ENCODE assay signal across 1 cellular context in genomic region chr1:213987876-213988638, GRCh38.
TF ChIP-seq lines count a peak whose summit lies in the region.

A gene with protein sequence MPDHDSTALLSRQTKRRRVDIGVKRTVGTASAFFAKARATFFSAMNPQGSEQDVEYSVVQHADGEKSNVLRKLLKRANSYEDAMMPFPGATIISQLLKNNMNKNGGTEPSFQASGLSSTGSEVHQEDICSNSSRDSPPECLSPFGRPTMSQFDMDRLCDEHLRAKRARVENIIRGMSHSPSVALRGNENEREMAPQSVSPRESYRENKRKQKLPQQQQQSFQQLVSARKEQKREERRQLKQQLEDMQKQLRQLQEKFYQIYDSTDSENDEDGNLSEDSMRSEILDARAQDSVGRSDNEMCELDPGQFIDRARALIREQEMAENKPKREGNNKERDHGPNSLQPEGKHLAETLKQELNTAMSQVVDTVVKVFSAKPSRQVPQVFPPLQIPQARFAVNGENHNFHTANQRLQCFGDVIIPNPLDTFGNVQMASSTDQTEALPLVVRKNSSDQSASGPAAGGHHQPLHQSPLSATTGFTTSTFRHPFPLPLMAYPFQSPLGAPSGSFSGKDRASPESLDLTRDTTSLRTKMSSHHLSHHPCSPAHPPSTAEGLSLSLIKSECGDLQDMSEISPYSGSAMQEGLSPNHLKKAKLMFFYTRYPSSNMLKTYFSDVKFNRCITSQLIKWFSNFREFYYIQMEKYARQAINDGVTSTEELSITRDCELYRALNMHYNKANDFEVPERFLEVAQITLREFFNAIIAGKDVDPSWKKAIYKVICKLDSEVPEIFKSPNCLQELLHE (plus strand): TSS chr1:213987973. CDS start chr1:213996536, 8,563 bp downstream.

TF ChIP-seq in HEK293, 187 proteins besides CTCF, POLR2A, EP300 and RAD21 (continued from another document and continues in another):
- TF ChIP-seq, protein P1, sequence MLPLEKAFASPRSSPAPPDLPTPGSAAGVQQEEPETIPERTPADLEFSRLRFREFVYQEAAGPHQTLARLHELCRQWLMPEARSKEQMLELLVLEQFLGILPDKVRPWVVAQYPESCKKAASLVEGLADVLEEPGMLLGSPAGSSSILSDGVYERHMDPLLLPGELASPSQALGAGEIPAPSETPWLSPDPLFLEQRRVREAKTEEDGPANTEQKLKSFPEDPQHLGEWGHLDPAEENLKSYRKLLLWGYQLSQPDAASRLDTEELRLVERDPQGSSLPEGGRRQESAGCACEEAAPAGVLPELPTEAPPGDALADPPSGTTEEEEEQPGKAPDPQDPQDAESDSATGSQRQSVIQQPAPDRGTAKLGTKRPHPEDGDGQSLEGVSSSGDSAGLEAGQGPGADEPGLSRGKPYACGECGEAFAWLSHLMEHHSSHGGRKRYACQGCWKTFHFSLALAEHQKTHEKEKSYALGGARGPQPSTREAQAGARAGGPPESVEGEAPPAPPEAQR (tag by site-specific recombination; IDR thresholded peaks at IDR 0.05) = peak; percentile 94
- TF ChIP-seq, protein P2, sequence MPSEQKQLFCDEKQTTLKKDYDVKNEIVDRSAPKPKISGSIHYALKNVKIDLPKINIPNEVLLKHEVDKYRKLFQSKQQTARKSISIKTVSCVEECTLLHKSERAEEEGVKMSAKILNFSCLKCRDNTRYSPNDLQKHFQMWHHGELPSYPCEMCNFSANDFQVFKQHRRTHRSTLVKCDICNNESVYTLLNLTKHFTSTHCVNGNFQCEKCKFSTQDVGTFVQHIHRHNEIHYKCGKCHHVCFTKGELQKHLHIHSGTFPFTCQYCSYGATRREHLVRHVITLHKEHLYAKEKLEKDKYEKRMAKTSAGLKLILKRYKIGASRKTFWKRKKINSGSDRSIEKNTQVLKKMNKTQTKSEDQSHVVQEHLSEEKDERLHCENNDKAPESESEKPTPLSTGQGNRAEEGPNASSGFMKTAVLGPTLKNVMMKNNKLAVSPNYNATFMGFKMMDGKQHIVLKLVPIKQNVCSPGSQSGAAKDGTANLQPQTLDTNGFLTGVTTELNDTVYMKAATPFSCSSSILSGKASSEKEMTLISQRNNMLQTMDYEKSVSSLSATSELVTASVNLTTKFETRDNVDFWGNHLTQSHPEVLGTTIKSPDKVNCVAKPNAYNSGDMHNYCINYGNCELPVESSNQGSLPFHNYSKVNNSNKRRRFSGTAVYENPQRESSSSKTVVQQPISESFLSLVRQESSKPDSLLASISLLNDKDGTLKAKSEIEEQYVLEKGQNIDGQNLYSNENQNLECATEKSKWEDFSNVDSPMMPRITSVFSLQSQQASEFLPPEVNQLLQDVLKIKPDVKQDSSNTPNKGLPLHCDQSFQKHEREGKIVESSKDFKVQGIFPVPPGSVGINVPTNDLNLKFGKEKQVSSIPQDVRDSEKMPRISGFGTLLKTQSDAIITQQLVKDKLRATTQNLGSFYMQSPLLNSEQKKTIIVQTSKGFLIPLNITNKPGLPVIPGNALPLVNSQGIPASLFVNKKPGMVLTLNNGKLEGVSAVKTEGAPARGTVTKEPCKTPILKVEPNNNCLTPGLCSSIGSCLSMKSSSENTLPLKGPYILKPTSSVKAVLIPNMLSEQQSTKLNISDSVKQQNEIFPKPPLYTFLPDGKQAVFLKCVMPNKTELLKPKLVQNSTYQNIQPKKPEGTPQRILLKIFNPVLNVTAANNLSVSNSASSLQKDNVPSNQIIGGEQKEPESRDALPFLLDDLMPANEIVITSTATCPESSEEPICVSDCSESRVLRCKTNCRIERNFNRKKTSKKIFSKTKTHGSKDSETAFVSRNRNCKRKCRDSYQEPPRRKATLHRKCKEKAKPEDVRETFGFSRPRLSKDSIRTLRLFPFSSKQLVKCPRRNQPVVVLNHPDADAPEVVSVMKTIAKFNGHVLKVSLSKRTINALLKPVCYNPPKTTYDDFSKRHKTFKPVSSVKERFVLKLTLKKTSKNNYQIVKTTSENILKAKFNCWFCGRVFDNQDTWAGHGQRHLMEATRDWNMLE (tag by site-specific recombination; conservative IDR thresholded peaks at IDR 0.05; ENCODE audit: low read depth) = peak; percentile 39; the same call in 1 of the 2 replicates
- TF ChIP-seq, protein P3, sequence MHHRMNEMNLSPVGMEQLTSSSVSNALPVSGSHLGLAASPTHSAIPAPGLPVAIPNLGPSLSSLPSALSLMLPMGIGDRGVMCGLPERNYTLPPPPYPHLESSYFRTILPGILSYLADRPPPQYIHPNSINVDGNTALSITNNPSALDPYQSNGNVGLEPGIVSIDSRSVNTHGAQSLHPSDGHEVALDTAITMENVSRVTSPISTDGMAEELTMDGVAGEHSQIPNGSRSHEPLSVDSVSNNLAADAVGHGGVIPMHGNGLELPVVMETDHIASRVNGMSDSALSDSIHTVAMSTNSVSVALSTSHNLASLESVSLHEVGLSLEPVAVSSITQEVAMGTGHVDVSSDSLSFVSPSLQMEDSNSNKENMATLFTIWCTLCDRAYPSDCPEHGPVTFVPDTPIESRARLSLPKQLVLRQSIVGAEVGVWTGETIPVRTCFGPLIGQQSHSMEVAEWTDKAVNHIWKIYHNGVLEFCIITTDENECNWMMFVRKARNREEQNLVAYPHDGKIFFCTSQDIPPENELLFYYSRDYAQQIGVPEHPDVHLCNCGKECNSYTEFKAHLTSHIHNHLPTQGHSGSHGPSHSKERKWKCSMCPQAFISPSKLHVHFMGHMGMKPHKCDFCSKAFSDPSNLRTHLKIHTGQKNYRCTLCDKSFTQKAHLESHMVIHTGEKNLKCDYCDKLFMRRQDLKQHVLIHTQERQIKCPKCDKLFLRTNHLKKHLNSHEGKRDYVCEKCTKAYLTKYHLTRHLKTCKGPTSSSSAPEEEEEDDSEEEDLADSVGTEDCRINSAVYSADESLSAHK (tag by site-specific recombination; IDR thresholded peaks at IDR 0.05) = peak; percentile 41; the same call in 1 of the 2 replicates
- no peak for TF ChIP-seq ZNF404 (tag by site-specific recombination; IDR thresholded peaks at IDR 0.05)
- TF ChIP-seq ZNF280D (tag by site-specific recombination; IDR thresholded peaks at IDR 0.05) = peak; percentile 42; the same call in 1 of the 2 replicates
- no peak for TF ChIP-seq ZNF521 (tag by site-specific recombination; IDR thresholded peaks at IDR 0.05)
- no peak for TF ChIP-seq HIC1 (tag by site-specific recombination; IDR thresholded peaks at IDR 0.05)
- TF ChIP-seq ZNF324 (tag by site-specific recombination; IDR thresholded peaks at IDR 0.05) = peak; percentile 79
- no peak; the same call in 1 of the 2 replicates for TF ChIP-seq ZNF16 (tag by site-specific recombination; IDR thresholded peaks at IDR 0.05; ENCODE audit: low read depth)
- TF ChIP-seq ZBTB1 (tag by site-specific recombination; IDR thresholded peaks at IDR 0.05) = no peak
- TF ChIP-seq ZNF558 (tag by site-specific recombination; IDR thresholded peaks at IDR 0.05) = no peak
- TF ChIP-seq ZNF623 (tag by site-specific recombination; IDR thresholded peaks at IDR 0.05) = 0 out of 2 replicates have a peak, but pooled peaks have one; percentile 13
- TF ChIP-seq YY2 (tag by site-specific recombination; IDR thresholded peaks at IDR 0.05) = no peak
- TF ChIP-seq SCRT2 (tag by site-specific recombination; IDR thresholded peaks at IDR 0.05) = no peak
- TF ChIP-seq PRDM10 (tag by site-specific recombination; IDR thresholded peaks at IDR 0.05) = peak; percentile 94
- TF ChIP-seq ZNF530 (tag by site-specific recombination; IDR thresholded peaks at IDR 0.05; ENCODE audit: low read depth) = no peak
- no peak for TF ChIP-seq ZNF175 (tag by site-specific recombination; IDR thresholded peaks at IDR 0.05)
- no peak for TF ChIP-seq ZNF624 (tag by site-specific recombination; IDR thresholded peaks at IDR 0.05)
- TF ChIP-seq ZNF785 (tag by site-specific recombination; IDR thresholded peaks at IDR 0.05) = 0 out of 2 replicates have a peak, but pooled peaks have one; percentile 81
- TF ChIP-seq ZNF664 (tag by site-specific recombination; IDR thresholded peaks at IDR 0.05) = no peak
- peak; percentile 61 for TF ChIP-seq ZNF146 (tag by site-specific recombination; IDR thresholded peaks at IDR 0.05)
- TF ChIP-seq ZNF560 (tag by site-specific recombination; IDR thresholded peaks at IDR 0.05; ENCODE audit: borderline replicate concordance) = no peak
- TF ChIP-seq, protein P4, sequence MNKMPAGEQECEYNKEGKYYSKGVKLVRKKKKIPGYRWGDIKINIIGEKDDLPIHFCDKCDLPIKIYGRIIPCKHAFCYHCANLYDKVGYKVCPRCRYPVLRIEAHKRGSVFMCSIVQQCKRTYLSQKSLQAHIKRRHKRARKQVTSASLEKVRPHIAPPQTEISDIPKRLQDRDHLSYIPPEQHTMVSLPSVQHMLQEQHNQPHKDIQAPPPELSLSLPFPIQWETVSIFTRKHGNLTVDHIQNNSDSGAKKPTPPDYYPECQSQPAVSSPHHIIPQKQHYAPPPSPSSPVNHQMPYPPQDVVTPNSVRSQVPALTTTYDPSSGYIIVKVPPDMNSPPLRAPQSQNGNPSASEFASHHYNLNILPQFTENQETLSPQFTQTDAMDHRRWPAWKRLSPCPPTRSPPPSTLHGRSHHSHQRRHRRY (tag by site-specific recombination; IDR thresholded peaks at IDR 0.05) = no peak
- TF ChIP-seq ZNF76 (tag by site-specific recombination; IDR thresholded peaks at IDR 0.05; ENCODE audit: borderline replicate concordance, low read depth) = peak; percentile 77
- no peak for TF ChIP-seq ZNF433 (tag by site-specific recombination; IDR thresholded peaks at IDR 0.05; ENCODE audit: low read depth)
- peak; percentile 38; the same call in 1 of the 2 replicates for TF ChIP-seq ZNF561 (tag by site-specific recombination; IDR thresholded peaks at IDR 0.05; ENCODE audit: borderline replicate concordance)
- TF ChIP-seq, protein P5, sequence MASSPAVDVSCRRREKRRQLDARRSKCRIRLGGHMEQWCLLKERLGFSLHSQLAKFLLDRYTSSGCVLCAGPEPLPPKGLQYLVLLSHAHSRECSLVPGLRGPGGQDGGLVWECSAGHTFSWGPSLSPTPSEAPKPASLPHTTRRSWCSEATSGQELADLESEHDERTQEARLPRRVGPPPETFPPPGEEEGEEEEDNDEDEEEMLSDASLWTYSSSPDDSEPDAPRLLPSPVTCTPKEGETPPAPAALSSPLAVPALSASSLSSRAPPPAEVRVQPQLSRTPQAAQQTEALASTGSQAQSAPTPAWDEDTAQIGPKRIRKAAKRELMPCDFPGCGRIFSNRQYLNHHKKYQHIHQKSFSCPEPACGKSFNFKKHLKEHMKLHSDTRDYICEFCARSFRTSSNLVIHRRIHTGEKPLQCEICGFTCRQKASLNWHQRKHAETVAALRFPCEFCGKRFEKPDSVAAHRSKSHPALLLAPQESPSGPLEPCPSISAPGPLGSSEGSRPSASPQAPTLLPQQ (tag by site-specific recombination; IDR thresholded peaks at IDR 0.05) = peak; percentile 95
